In genomic region chr12:115667116-115667515, GRCh38 we compare ENCODE assay signal across 22 cellular contexts.
"Had no signal": no experiment of that assay in that cellular context is flagged by ENCODE, and none has a peak within 500 bp of the region (broad histone marks: within the 10 kb centered on the region; RNA-seq: fewer than 3 reads in every experiment).

No MANE protein-coding gene starts in this region.

- H3K27ac ChIP-seq: hepatocyte, ovary, right atrium auricular region, sigmoid colon, skin epidermis, stomach, thoracic aorta, transverse colon had no signal

- H3K4me1 Mint-ChIP-seq: naive thymus-derived CD4-positive, alpha-beta T cell; neural crest cell had no signal

- H3K9me3 ChIP-seq: ovary, right atrium auricular region, sigmoid colon, stomach, thoracic aorta, transverse colon had no signal

- ATAC-seq: left colon; left ventricle myocardium superior; naive thymus-derived CD4-positive, alpha-beta T cell had no signal

- H3K9me3 Mint-ChIP-seq: neural crest cell had no signal

- H3K79me2 ChIP-seq: hepatocyte had no signal

- H3K4me1 ChIP-seq: right atrium auricular region, sigmoid colon, stomach, transverse colon had no signal

- H3K4me2 ChIP-seq: hepatocyte had no signal

- H3K4me3 ChIP-seq: hepatocyte, lung, ovary, right atrium auricular region, sigmoid colon, skin epidermis, stomach, thoracic aorta, transverse colon had no signal

- DNase-seq: cortex of kidney; effector memory CD4-positive, alpha-beta T cell; foreskin melanocyte; head of caudate nucleus; left colon; left ventricle myocardium superior; mesendoderm; naive thymus-derived CD4-positive, alpha-beta T cell; nucleus accumbens; ovary; sigmoid colon; stimulated activated CD4-positive, alpha-beta T cell treated with anti-CD3 and anti-CD28 coated beads, Interleukin-12 subunit alpha, Interleukin-12 subunit beta, amount 100 ng/mL, for 4 hours; stimulated activated naive CD4-positive, alpha-beta T cell; stomach; substantia nigra; transverse colon had no signal

- H3K36me3 ChIP-seq: ovary, right atrium auricular region, sigmoid colon, stomach, thoracic aorta, transverse colon had no signal

- H3K27ac Mint-ChIP-seq: naive thymus-derived CD4-positive, alpha-beta T cell had no signal

- H3K36me3 Mint-ChIP-seq: naive thymus-derived CD4-positive, alpha-beta T cell had no signal

- H3K4me3 Mint-ChIP-seq: naive thymus-derived CD4-positive, alpha-beta T cell; neural crest cell had no signal

- H2AFZ ChIP-seq: hepatocyte had no signal

- H3K27me3 ChIP-seq: hepatocyte, ovary, right atrium auricular region, sigmoid colon, stomach, transverse colon had no signal
